In the genomic region with DNA sequence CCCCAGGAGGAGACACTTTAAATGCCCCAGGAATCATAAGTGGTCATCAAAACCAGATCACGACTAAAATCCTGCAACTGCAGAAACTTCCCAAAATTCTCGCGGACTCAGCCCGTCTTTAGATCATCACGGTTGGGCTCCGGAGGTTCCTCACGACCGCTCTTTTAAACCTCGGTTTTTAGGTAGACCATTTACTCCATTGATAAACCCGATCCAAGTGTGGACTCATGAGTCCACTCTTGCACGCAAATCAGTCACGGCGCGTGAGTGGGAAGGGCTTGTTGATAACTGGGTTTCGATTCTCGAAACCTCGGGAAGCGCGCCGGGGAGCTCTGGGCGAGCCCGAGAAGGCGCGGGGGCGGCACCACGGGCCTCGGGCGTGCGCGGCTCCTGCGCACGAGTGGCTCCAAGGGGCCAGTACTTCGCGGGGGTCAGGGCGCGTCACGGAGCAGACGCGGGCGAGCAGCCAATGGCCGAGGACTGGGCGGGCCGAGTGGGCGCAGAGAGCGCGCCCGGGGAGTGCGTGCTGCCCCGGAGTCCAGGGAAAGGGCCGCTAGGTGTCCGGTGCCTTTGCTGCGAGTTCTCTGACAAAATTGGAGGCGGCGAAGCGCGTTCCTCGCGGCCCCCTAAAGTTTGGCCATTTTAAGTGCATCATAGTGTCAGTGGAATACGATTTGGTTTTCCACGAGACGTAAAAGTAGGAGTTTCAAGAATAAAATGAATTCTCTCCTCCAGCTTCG, we compare ENCODE assay signal across 1 cellular context.
TF ChIP-seq lines count a peak whose summit lies in the region.

No MANE protein-coding gene starts in this region.

TF ChIP-seq in PFSK-1, 5 proteins besides CTCF, POLR2A, EP300 and RAD21 (continued from another document):
- TF ChIP-seq FOXP2 (optimal IDR thresholded peaks at IDR 0.05; ENCODE audit: borderline replicate concordance, extremely low read depth, extremely low read length, insufficient read depth) = peak; percentile 67
- no peak; the same call in 1 of the 2 replicates for TF ChIP-seq SIN3A (IDR thresholded peaks at IDR 0.05; ENCODE audit: borderline replicate concordance, insufficient read depth, low read length)
- TF ChIP-seq POLR2AphosphoS5 (IDR thresholded peaks at IDR 0.05; ENCODE audit: low read depth, low read length) = peak; percentile 60; the same call in 1 of the 2 replicates
